In genomic region chr20:36860339-36860738, GRCh38 we compare ENCODE assay signal across 12 cellular contexts. TPM values are rescaled to one million over a fixed set of nuclear protein-coding genes. Genes with fewer than 3 reads are reported as not detected.
DNase-seq lines count a peak whose midpoint lies in the region; ATAC-seq and TF ChIP-seq lines count a peak whose summit lies in the region.
"Had no signal": no experiment of that assay in that cellular context is flagged by ENCODE, and none has a peak within 500 bp of the region (broad histone marks: within the 10 kb centered on the region; RNA-seq: fewer than 3 reads in every experiment).

No MANE protein-coding gene starts in this region.

- TF ChIP-seq CTCF in right atrium auricular region (IDR thresholded peaks at IDR 0.05) (no peak), mammary epithelial cell (conservative IDR thresholded peaks at IDR 0.05 in 1 of 2, IDR thresholded peaks at IDR 0.05 in 1 of 2; ENCODE audit: extremely low read depth in 1 of 2, insufficient read depth in 1 of 2, low read depth in 1 of 2, low read length in 2 of 2) (no peak), upper lobe of right lung (IDR thresholded peaks at IDR 0.05) (no peak)

- peak overlapping the region; percentile 97 for H3K4me2 ChIP-seq in mammary epithelial cell (ENCODE audit: insufficient read depth, low read depth, low read length)
- H3K4me2 ChIP-seq: smooth muscle cell had no signal

- no TSS peak for BruUV-seq in mammary epithelial cell (replicated peaks; lab: Mats Ljungman, UMichigan)

- peaks cover 0 to 31% (median 7%) of the 10 kb centered on the region in 5 donors for H3K27me3 Mint-ChIP-seq in naive thymus-derived CD4-positive, alpha-beta T cell

- H4K20me1 ChIP-seq in mammary epithelial cell (ENCODE audit: insufficient read depth, low read length): no peaks in the 10 kb centered on the region

- H3K9me3 ChIP-seq in right atrium auricular region: no peaks in the 10 kb centered on the region
- no peaks in the 10 kb centered on the region for H3K9me3 ChIP-seq in mammary epithelial cell (replicated peaks; ENCODE audit: insufficient read depth, low read length)
- H3K9me3 ChIP-seq in naive thymus-derived CD4-positive, alpha-beta T cell (ENCODE audit: control insufficient read depth in 2 of 3, low read length in 3 of 3): no peaks in the 10 kb centered on the region
- no peaks in the 10 kb centered on the region for H3K9me3 ChIP-seq in upper lobe of right lung

- peaks cover 0 to 4% (median 0%) of the 10 kb centered on the region in 5 donors for H3K36me3 Mint-ChIP-seq in naive thymus-derived CD4-positive, alpha-beta T cell

- H3K9ac ChIP-seq in mammary epithelial cell (ENCODE audit: insufficient read depth, low read length): no peak overlapping the region

- intact Hi-C loops in left cardiac atrium (cut with DNase I) (loop anchor here (10.0 kb wide), 1 partner anchor 86 kb away; the partner anchor contains the start of gene DSN1 (in 2 of the 2)), mammary epithelial cell (cut with micrococcal nuclease) (loop anchor here (5.0 kb wide), 2 partner anchors 38 to 398 kb away; no protein-coding TSS in a partner anchor), upper lobe of right lung (cut with DNase I) (no loop called here)
- intact Hi-C loops in naive thymus-derived CD4-positive, alpha-beta T cell (cut with micrococcal nuclease): loop anchor here (5.0 to 10.0 kb wide), 3 partner anchors 33 to 248 kb away; no protein-coding TSS in a partner anchor

- CTCF ChIA-PET in mammary epithelial cell (lab: Charles Lee; ENCODE audit: low non-redundant PET): no interaction called here
- CTCF ChIA-PET in naive thymus-derived CD4-positive, alpha-beta T cell (lab: Charles Lee): interaction anchor here (0.5 kb wide), 1 partner anchor 24 kb away, joined by 3 read pairs; no protein-coding TSS in a partner anchor

- 66% methylated on average over 5 of the region's 5 CpGs for WGBS in mammary epithelial cell (ENCODE audit: low coverage, missing lambda C conversion rate)

- DNase-seq in right atrium auricular region (ENCODE audit: low spot score): no peak
- no peak for DNase-seq in left cardiac atrium
- DNase-seq in mammary epithelial cell: no peak
- no peak for DNase-seq in naive thymus-derived CD4-positive, alpha-beta T cell
- no peak for DNase-seq in upper lobe of right lung
- no peak for DNase-seq in NCI-H345 (lab: John Stamatoyannopoulos, UW)
- no peak for DNase-seq in NCI-H1105 (lab: John Stamatoyannopoulos, UW)
- DNase-seq: activated T-cell treated with anti-CD3 and anti-CD28 coated beads, Interleukin-2, amount 50 U/mL, for 72 hours; NCI-H1048 had no signal

- peak overlapping the region in 7 of 10 donors; percentile 8 to 81 (median 63) for H3K4me3 Mint-ChIP-seq in naive thymus-derived CD4-positive, alpha-beta T cell
- H3K4me3 Mint-ChIP-seq: activated T-cell treated with anti-CD3 and anti-CD28 coated beads, Interleukin-2, amount 50 U/mL, for 72 hours had no signal

- in situ Hi-C loops in mammary epithelial cell (cut with MboI; ENCODE audit: low sequenced_read_pairs in 2 of 2): no loop called here

- peaks cover 21 to 34% (median 31%) of the 10 kb centered on the region in 7 donors for H3K4me1 Mint-ChIP-seq in naive thymus-derived CD4-positive, alpha-beta T cell

- dilution Hi-C loops in mammary epithelial cell (cut with HindIII; ENCODE audit: low sequenced_read_pairs): loop anchor here (5.0 kb wide), 4 partner anchors 43 to 363 kb away; partner anchors contain the start of gene DSN1

- no peaks in the 10 kb centered on the region for H3K9me3 Mint-ChIP-seq in naive thymus-derived CD4-positive, alpha-beta T cell
- H3K9me3 Mint-ChIP-seq: activated T-cell treated with anti-CD3 and anti-CD28 coated beads, Interleukin-2, amount 50 U/mL, for 72 hours had no signal

- no peaks in the 10 kb centered on the region for H3K36me3 ChIP-seq in right atrium auricular region
- no peaks in the 10 kb centered on the region for H3K36me3 ChIP-seq in mammary epithelial cell (ENCODE audit: insufficient read depth, low read length)
- H3K36me3 ChIP-seq in naive thymus-derived CD4-positive, alpha-beta T cell (ENCODE audit: control insufficient read depth in 2 of 3, insufficient read depth in 3 of 3, low read length in 3 of 3): no peaks in the 10 kb centered on the region
- H3K36me3 ChIP-seq in upper lobe of right lung: no peaks in the 10 kb centered on the region

- POLR2A ChIA-PET in naive thymus-derived CD4-positive, alpha-beta T cell (lab: Charles Lee): no interaction called here

- no peak overlapping the region for H2AFZ ChIP-seq in mammary epithelial cell (ENCODE audit: low read depth, low read length)

- ATAC-seq in left cardiac atrium (no peak), upper lobe of right lung (no peak), GM21717 (IDR thresholded peaks at IDR 0.05; ENCODE audit: unreplicated experiment) (no peak)
- ATAC-seq in naive thymus-derived CD4-positive, alpha-beta T cell: no peak
- ATAC-seq: activated T-cell treated with anti-CD3 and anti-CD28 coated beads, Interleukin-2, amount 50 U/mL, for 72 hours had no signal

- H3K4me1 ChIP-seq in right atrium auricular region: peaks cover 0 to 80% of the 10 kb centered on the region in 2 donors
- H3K4me1 ChIP-seq in mammary epithelial cell (ENCODE audit: insufficient read depth, low read length): peaks cover 65% of the 10 kb centered on the region
- peaks cover 0 to 21% of the 10 kb centered on the region in 2 donors for H3K4me1 ChIP-seq in naive thymus-derived CD4-positive, alpha-beta T cell (ENCODE audit: control insufficient read depth in 2 of 2, insufficient read depth in 2 of 2, low read length in 2 of 2)
- H3K4me1 ChIP-seq in upper lobe of right lung: peaks cover 58% of the 10 kb centered on the region

- H3K4me3 ChIP-seq in right atrium auricular region (peak overlapping the region in 1 of 2 donors; percentile 68), mammary epithelial cell (replicated peaks in 1 of 3; ENCODE audit: insufficient read depth in 1 of 3, low read depth in 2 of 3, low read length in 3 of 3) (no peak overlapping the region), upper lobe of right lung (no peak overlapping the region)
- H3K4me3 ChIP-seq in naive thymus-derived CD4-positive, alpha-beta T cell (ENCODE audit: low read length): no peak overlapping the region
- H3K4me3 ChIP-seq: smooth muscle cell had no signal

- peak overlapping the region in 2 of 9 donors; percentile 25 to 39 for H3K27ac Mint-ChIP-seq in naive thymus-derived CD4-positive, alpha-beta T cell
- H3K27ac Mint-ChIP-seq: activated T-cell treated with anti-CD3 and anti-CD28 coated beads, Interleukin-2, amount 50 U/mL, for 72 hours had no signal

- H3K27me3 ChIP-seq in right atrium auricular region: no peaks in the 10 kb centered on the region
- no peaks in the 10 kb centered on the region for H3K27me3 ChIP-seq in mammary epithelial cell (ENCODE audit: insufficient read depth, low read length)
- H3K27me3 ChIP-seq in naive thymus-derived CD4-positive, alpha-beta T cell (ENCODE audit: control insufficient read depth in 2 of 2, insufficient read depth in 2 of 2, low read length in 2 of 2): no peaks in the 10 kb centered on the region
- H3K27me3 ChIP-seq in upper lobe of right lung: no peaks in the 10 kb centered on the region

- H3K79me2 ChIP-seq in mammary epithelial cell (ENCODE audit: insufficient read depth, low read length): peaks cover 66% of the 10 kb centered on the region

- H3K27ac ChIP-seq in right atrium auricular region (peak overlapping the region; percentile 89 to 97), mammary epithelial cell (ENCODE audit: insufficient read depth, low read depth, low read length) (no peak overlapping the region), upper lobe of right lung (peak overlapping the region; percentile 75)
- H3K27ac ChIP-seq in naive thymus-derived CD4-positive, alpha-beta T cell (ENCODE audit: low read depth, low read length): no peak overlapping the region

RNA-seq across cellular contexts. Expression of gene TLDC2, which starts 15.6 kb away (rescaled TPM):
- total RNA-seq in right atrium auricular region: under 1 TPM in 1 of 2 donors, not detected in 1; 0.30 TPM
- total RNA-seq in left cardiac atrium: under 1 TPM in 1 of 2 donors, not detected in 1; 0.18 TPM
- not detected for total RNA-seq in mammary epithelial cell
- not detected for polyA plus RNA-seq in mammary epithelial cell
- not detected for polyA minus RNA-seq in mammary epithelial cell
- total RNA-seq in naive thymus-derived CD4-positive, alpha-beta T cell: under 1 TPM in 2 of 5 experiments, not detected in 3; 0.42 to 0.49 TPM
- polyA plus RNA-seq in naive thymus-derived CD4-positive, alpha-beta T cell: under 1 TPM; 0.37 to 0.38 TPM
- total RNA-seq in upper lobe of right lung: 1.6 TPM
- total RNA-seq: activated T-cell treated with anti-CD3 and anti-CD28 coated beads, Interleukin-2, amount 50 U/mL, for 72 hours; NCI-H460; smooth muscle cell had no signal
- polyA plus RNA-seq: smooth muscle cell had no signal

Comparison
In these comparisons a context has a peak if more than half of its experiments do, and no peak if none do; other contexts are left out.
1. H3K27ac ChIP-seq: peak in right atrium auricular region (2 of 2) and upper lobe of right lung (single experiment); none in mammary epithelial cell (single experiment) and naive thymus-derived CD4-positive, alpha-beta T cell (single experiment).